ENCODE assay signal across 23 cellular contexts in genomic region chr1:24224086-24224485, GRCh38. TPM values are rescaled to one million over a fixed set of nuclear protein-coding genes. Genes with fewer than 3 reads are reported as not detected.
DNase-seq lines count a peak whose midpoint lies in the region; ATAC-seq, FAIRE-seq and TF ChIP-seq lines count a peak whose summit lies in the region.
"Had no signal": no experiment of that assay in that cellular context is flagged by ENCODE, and none has a peak within 500 bp of the region (broad histone marks: within the 10 kb centered on the region; RNA-seq: fewer than 3 reads in every experiment).

No MANE protein-coding gene starts in this region.

- intact Hi-C loops in HepG2 (cut with micrococcal nuclease; ENCODE audit: unreplicated experiment), result no loop called here
- intact Hi-C loops in right lobe of liver (cut with DNase I), result no loop called here
- intact Hi-C loops in left colon (cut with DNase I, micrococcal nuclease), result no loop called here
- intact Hi-C loops in ascending aorta (cut with DNase I), result no loop called here

- in situ Hi-C loops in HepG2 (cut with HindIII; ENCODE audit: extremely low pct_ligation_motif_present, low pct_unique_long_range_greater_than_20kb), result no loop called here

- H3K4me2 ChIP-seq in HepG2 (ENCODE audit: low read depth, low read length), result no peak overlapping the region
- H3K4me2 ChIP-seq: A549; BLaER1 treated with 17β-estradiol and CSF1 and Interleukin-3, amounts not matched to agents 10 nM and 100 nM had no signal

- no peak overlapping the region for H2AFZ ChIP-seq in HepG2 (ENCODE audit: low read length)

- H3K27ac ChIP-seq in HepG2 (ENCODE audit: extremely low read length, insufficient read depth, low read length) (no peak overlapping the region), right lobe of liver (no peak overlapping the region), small intestine (ENCODE audit: low read depth in 1 of 2, low read length in 1 of 2) (peak overlapping the region in 1 of 2 donors; percentile 59), ascending aorta (no peak overlapping the region)
- H3K27ac ChIP-seq: 22Rv1; A549; BLaER1 treated with 17β-estradiol and CSF1 and Interleukin-3, amounts not matched to agents 10 nM and 100 nM; C4-2B had no signal

- DNase-seq in HepG2 (ENCODE audit: low spot score), result no peak
- no peak for DNase-seq in right lobe of liver
- DNase-seq in left colon, result no peak
- peak; percentile 81 for DNase-seq in small intestine
- DNase-seq in stimulated activated CD8-positive, alpha-beta memory T cell treated with anti-CD3 and anti-CD28 coated beads, Interleukin-4, amount 100 ng/mL, for 48 hours, result no peak
- DNase-seq in ascending aorta (ENCODE audit: low spot score in 2 of 2), result no peak
- DNase-seq: AML-193; Caco-2; Calu3; CD4-positive, alpha-beta T cell; CD8-positive, alpha-beta T cell; DMS79 treated with DMSO at 0.1 percent for 48 hours; GF-D8 had no signal

- TF ChIP-seq EP300 in HepG2 (IDR thresholded peaks at IDR 0.05; ENCODE audit: low read depth in 2 of 2, low read length in 2 of 2), result no peak
- no peak for TF ChIP-seq EP300 in HepG2 (CRISPR knock-in tag; IDR thresholded peaks at IDR 0.05; ENCODE audit: borderline replicate concordance)

- no peak for TF ChIP-seq POLR2A in HepG2 (IDR thresholded peaks at IDR 0.05; ENCODE audit: insufficient read depth in 1 of 2, low read depth in 2 of 2, low read length in 2 of 2)
- TF ChIP-seq POLR2A in right lobe of liver (IDR thresholded peaks at IDR 0.05), result no peak

- H3K27me3 ChIP-seq in HepG2 (ENCODE audit: control insufficient read depth in 1 of 2, insufficient read depth in 2 of 2, low read length in 2 of 2) (peaks cover 0 to 10% of the 10 kb centered on the region in 2 experiments; a peak in 2 of 5 replicates), right lobe of liver (no peaks in the 10 kb centered on the region), small intestine (ENCODE audit: control insufficient read depth in 2 of 2, insufficient read depth in 2 of 2, low read length in 2 of 2) (no peaks in the 10 kb centered on the region), ascending aorta (no peaks in the 10 kb centered on the region)
- H3K27me3 ChIP-seq: BLaER1 treated with 17β-estradiol and CSF1 and Interleukin-3, amounts not matched to agents 10 nM and 100 nM had no signal

- no peak for ATAC-seq in HepG2
- ATAC-seq in right lobe of liver, result no peak
- peak; percentile 57 for ATAC-seq in left colon
- ATAC-seq: A549; CD8-positive, alpha-beta T cell had no signal

- TF ChIP-seq RAD21 in HepG2 (CRISPR knock-in tag; IDR thresholded peaks at IDR 0.05), result no peak

- H3K9me3 ChIP-seq in HepG2 (ENCODE audit: low read length) (no peaks in the 10 kb centered on the region), right lobe of liver (no peaks in the 10 kb centered on the region), small intestine (ENCODE audit: control insufficient read depth, low read depth) (no peaks in the 10 kb centered on the region), ascending aorta (no peaks in the 10 kb centered on the region)
- H3K9me3 ChIP-seq: A549; BLaER1 treated with 17β-estradiol and CSF1 and Interleukin-3, amounts not matched to agents 10 nM and 100 nM; Caco-2 had no signal

- H3K79me2 ChIP-seq in HepG2 (ENCODE audit: insufficient read depth, low read length), result no peaks in the 10 kb centered on the region

- BruUV-seq in HepG2 (replicated peaks; lab: Mats Ljungman, UMichigan), result no TSS peak

- no CpG with 5 or more reads among the region's 2 CpGs for WGBS in HepG2 (ENCODE audit: low lambda C conversion rate)
- 57% methylated on average over 1 of the region's 2 CpGs for WGBS in right lobe of liver (ENCODE audit: insufficient coverage, low coverage, low lambda C conversion rate, missing lambda C conversion rate)
- WGBS in small intestine, 3 donors, result 37 to 65% (median 62%) methylated on average over 2 of the region's 2 CpGs

- CTCF ChIA-PET in HepG2 (lab: Yijun Ruan, JAX; ENCODE audit: low intra/inter-chr PET ratio, low total read pairs), result no interaction called here

- FAIRE-seq in HepG2 (lab: Jason Lieb, UNC) (no peak), small intestine (lab: Jason Lieb, UNC) (no peak)
- FAIRE-seq: A549, D721Med, G401.6, GM12891, GM19239 had no signal

- H4K20me1 ChIP-seq in HepG2 (ENCODE audit: insufficient read depth, low read length), result no peaks in the 10 kb centered on the region
- H4K20me1 ChIP-seq: BLaER1 treated with 17β-estradiol and CSF1 and Interleukin-3, amounts not matched to agents 10 nM and 100 nM had no signal

- no peak overlapping the region for H3K4me3 ChIP-seq in HepG2 (replicated peaks in 1 of 3; ENCODE audit: insufficient read depth in 1 of 3, low read depth in 2 of 3, low read length in 3 of 3)
- no peak overlapping the region for H3K4me3 ChIP-seq in right lobe of liver
- no peak overlapping the region for H3K4me3 ChIP-seq in small intestine (ENCODE audit: low read depth in 1 of 2, low read length in 2 of 2)
- no peak overlapping the region for H3K4me3 ChIP-seq in ascending aorta
- H3K4me3 ChIP-seq: A549; BLaER1 treated with 17β-estradiol and CSF1 and Interleukin-3, amounts not matched to agents 10 nM and 100 nM had no signal

- no peak overlapping the region for H3K9ac ChIP-seq in HepG2 (ENCODE audit: insufficient read depth, low read depth, low read length)
- H3K9ac ChIP-seq: BLaER1 treated with 17β-estradiol and CSF1 and Interleukin-3, amounts not matched to agents 10 nM and 100 nM had no signal

- H3K36me3 ChIP-seq in HepG2 (replicated peaks in 1 of 2; ENCODE audit: control insufficient read depth in 1 of 2, insufficient read depth in 2 of 2, low read length in 2 of 2), result no peaks in the 10 kb centered on the region
- no peaks in the 10 kb centered on the region for H3K36me3 ChIP-seq in right lobe of liver
- no peaks in the 10 kb centered on the region for H3K36me3 ChIP-seq in small intestine (ENCODE audit: control insufficient read depth in 2 of 2, insufficient read depth in 2 of 2, low read length in 2 of 2)
- no peaks in the 10 kb centered on the region for H3K36me3 ChIP-seq in ascending aorta
- H3K36me3 ChIP-seq: BLaER1 treated with 17β-estradiol and CSF1 and Interleukin-3, amounts not matched to agents 10 nM and 100 nM had no signal

- TF ChIP-seq CTCF in HepG2 (CRISPR knock-in tag; IDR thresholded peaks at IDR 0.05), result no peak
- TF ChIP-seq CTCF in right lobe of liver (IDR thresholded peaks at IDR 0.05), result no peak
- TF ChIP-seq CTCF in ascending aorta (IDR thresholded peaks at IDR 0.05), result no peak

- POLR2A ChIA-PET in HepG2 (lab: Yijun Ruan, JAX), result no interaction called here

- H3K4me1 ChIP-seq in HepG2 (ENCODE audit: insufficient read depth, low read length), result no peaks in the 10 kb centered on the region
- H3K4me1 ChIP-seq in right lobe of liver, result no peaks in the 10 kb centered on the region
- peaks cover 0 to 2% of the 10 kb centered on the region in 2 donors for H3K4me1 ChIP-seq in small intestine (ENCODE audit: control insufficient read depth in 2 of 2, insufficient read depth in 1 of 2, low read depth in 1 of 2, low read length in 1 of 2)
- no peaks in the 10 kb centered on the region for H3K4me1 ChIP-seq in ascending aorta
- H3K4me1 ChIP-seq: A549; BLaER1 treated with 17β-estradiol and CSF1 and Interleukin-3, amounts not matched to agents 10 nM and 100 nM; Caco-2 had no signal

TF ChIP-seq in HepG2, 621 proteins besides CTCF, POLR2A, EP300 and RAD21:
- TF ChIP-seq RARA (CRISPR knock-in tag; IDR thresholded peaks at IDR 0.05) (no peak), ZNF768 (CRISPR knock-in tag; IDR thresholded peaks at IDR 0.05) (peak; percentile 68)
TF ChIP-seq in HepG2: peak in this region for 1.

RNA-seq across cellular contexts. Expression of gene IFNLR1, which starts 37.0 kb away (rescaled TPM):
- total RNA-seq in HepG2 (2016; rRNA removed; fragmentation: Illumina TruSeq; extraction: Trizol) (5.7 and 8.5 TPM in 2 replicates), right lobe of liver (1 to 10 TPM; 3.4 to 8.3 (median 4.0) TPM), left colon (10 to 100 TPM; 11.3 to 23.2 TPM), ascending aorta (0.32 TPM)
- 3.8 and 4.0 TPM in 2 replicates for total RNA-seq in HepG2 (2016; cell fraction: cytosol; rRNA removed; fragmentation: Illumina TruSeq; extraction: Trizol; ENCODE audit: low read depth)
- total RNA-seq in HepG2 (2016; cell fraction: insoluble cytoplasmic fraction; rRNA removed; fragmentation: Illumina TruSeq; extraction: Trizol), result 5.2 and 8.9 TPM in 2 replicates
- total RNA-seq in HepG2 (2016; cell fraction: membrane; rRNA removed; fragmentation: Illumina TruSeq; extraction: Trizol), result 5.8 and 6.1 TPM in 2 replicates
- total RNA-seq in HepG2 (2016; cell fraction: nucleus; rRNA removed; fragmentation: Illumina TruSeq; extraction: Trizol), result 7.8 TPM in 2 replicates
- polyA plus RNA-seq in HepG2 (2011; rRNA removed) (3.8 and 6.5 TPM in 2 replicates), small intestine (1 to 10 TPM; 4.8 to 8.1 (median 5.7) TPM)
- polyA plus RNA-seq in HepG2 (2011; cell fraction: cytosol; rRNA removed), result 3.4 and 4.6 TPM in 2 replicates
- polyA plus RNA-seq in HepG2 (2011; cell fraction: nucleus; rRNA removed), result 4.6 and 5.3 TPM in 2 replicates
- polyA plus RNA-seq in HepG2 (2012), result 3.2 and 3.9 TPM in 2 replicates
- 3.7 and 4.5 TPM in 2 replicates for polyA plus RNA-seq in HepG2 (2016; cell fraction: cytosol; fragmentation: Illumina TruSeq; extraction: Trizol; ENCODE audit: low read depth)
- polyA plus RNA-seq in HepG2 (2016; cell fraction: insoluble cytoplasmic fraction; fragmentation: Illumina TruSeq; extraction: Trizol; ENCODE audit: low read depth), result 2.8 and 3.6 TPM in 2 replicates
- polyA plus RNA-seq in HepG2 (2016; cell fraction: membrane; fragmentation: Illumina TruSeq; extraction: Trizol; ENCODE audit: low read depth), result 3.5 and 3.9 TPM in 2 replicates
- polyA plus RNA-seq in HepG2 (2016; cell fraction: nucleus; fragmentation: Illumina TruSeq; extraction: Trizol; ENCODE audit: insufficient read depth, low read depth), result 11.8 and 14.2 TPM in 2 replicates
- 2.1 and 8.3 TPM in 2 replicates for polyA minus RNA-seq in HepG2 (2011; rRNA and poly(A)+ RNA removed; ENCODE audit: low replicate concordance)
- 4.3 TPM in 2 replicates for polyA minus RNA-seq in HepG2 (2011; cell fraction: cytosol; rRNA and poly(A)+ RNA removed)
- 2.4 and 3.1 TPM in 2 replicates for polyA minus RNA-seq in HepG2 (2011; cell fraction: nucleus; rRNA and poly(A)+ RNA removed)
- total RNA-seq: A172 had no signal
- polyA plus RNA-seq: BJ had no signal
